In genomic region chr3:46900007-46900292, GRCh38 we compare ENCODE assay signal across 1 cellular context.
TF ChIP-seq lines count a peak whose summit lies in the region.

No MANE protein-coding gene starts in this region.

TF ChIP-seq in SK-N-SH treated with all-trans-retinoic acid at 6 μM for 48 hours, 23 proteins besides CTCF, POLR2A, EP300 and RAD21 (continued from another document):
- TF ChIP-seq PATZ1 (CRISPR knock-in tag; IDR thresholded peaks at IDR 0.05; ENCODE audit: borderline replicate concordance) = no peak
- no peak for TF ChIP-seq ZNF8 (CRISPR knock-in tag; IDR thresholded peaks at IDR 0.05)
- TF ChIP-seq OSR1 (CRISPR knock-in tag; IDR thresholded peaks at IDR 0.05) = no peak
- TF ChIP-seq CSDC2 (CRISPR knock-in tag; IDR thresholded peaks at IDR 0.05) = no peak
- no peak for TF ChIP-seq TOX (CRISPR knock-in tag; IDR thresholded peaks at IDR 0.05; ENCODE audit: borderline replicate concordance)
- no peak for TF ChIP-seq BACH2 (CRISPR knock-in tag; IDR thresholded peaks at IDR 0.05; ENCODE audit: borderline replicate concordance)
- no peak for TF ChIP-seq ISL1 (CRISPR knock-in tag; IDR thresholded peaks at IDR 0.05)
- TF ChIP-seq POU6F1 (CRISPR knock-in tag; IDR thresholded peaks at IDR 0.05; ENCODE audit: borderline replicate concordance, low read depth) = no peak
